25 cellular contexts compared by ENCODE assay signal in the genomic region with DNA sequence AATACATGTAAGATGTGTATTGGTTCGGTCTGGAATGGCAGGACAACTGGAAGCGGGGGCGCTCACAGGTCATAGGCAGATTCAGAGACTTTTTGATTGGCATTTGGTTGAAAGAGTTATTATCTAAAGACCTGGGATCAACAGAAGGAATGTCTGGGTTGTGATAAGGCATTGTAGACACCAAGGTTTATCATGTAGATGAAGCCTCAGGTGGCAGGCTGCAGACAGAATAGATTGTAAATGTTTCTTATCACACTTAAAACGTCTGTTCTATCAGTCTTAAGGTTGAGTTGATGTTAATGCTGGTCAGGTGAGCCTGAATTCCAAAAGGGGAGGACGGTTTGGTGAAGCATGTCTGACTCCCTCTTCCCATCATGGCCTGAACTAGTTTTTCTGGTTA.
DNase-seq lines count a peak whose midpoint lies in the region; ATAC-seq, FAIRE-seq and TF ChIP-seq lines count a peak whose summit lies in the region.
"Had no signal": no experiment of that assay in that cellular context is flagged by ENCODE, and none has a peak within 500 bp of the region (broad histone marks: within the 10 kb centered on the region; RNA-seq: fewer than 3 reads in every experiment).

No MANE protein-coding gene starts in this region.

- peak overlapping the region; percentile 95 to 99 (median 99) for H3K27ac Mint-ChIP-seq in CD14-positive monocyte
- peak overlapping the region; percentile 32 for H3K27ac Mint-ChIP-seq in neural crest cell (ENCODE audit: unreplicated experiment)
- H3K27ac Mint-ChIP-seq: CD4-positive, alpha-beta memory T cell; HFFc6 had no signal

- H3K4me3 Mint-ChIP-seq in CD14-positive monocyte (peak overlapping the region in 1 of 2 donors; percentile 64), neural crest cell (no peak overlapping the region)
- H3K4me3 Mint-ChIP-seq: CD4-positive, alpha-beta memory T cell; HFFc6 had no signal

- peaks cover 5 to 13% (median 11%) of the 10 kb centered on the region in 7 donors for H3K9me3 Mint-ChIP-seq in CD14-positive monocyte
- peaks cover 8% of the 10 kb centered on the region for H3K9me3 Mint-ChIP-seq in neural crest cell

- intact Hi-C loops in CD14-positive monocyte (cut with micrococcal nuclease) (loop anchor here (2.0 to 5.0 kb wide), 5 partner anchors 20 to 192 kb away; no protein-coding TSS in a partner anchor), stomach (cut with DNase I; ENCODE audit: low total_unique reads) (no loop called here)

- no peaks in the 10 kb centered on the region for H4K20me1 ChIP-seq in Karpas-422 (ENCODE audit: insufficient read depth, low read depth, low read length)
- H4K20me1 ChIP-seq: BLaER1 had no signal

- WGBS in stomach, 5 donors, result 71 to 86% (median 78%) methylated on average over 5 of the region's 5 CpGs

- peaks cover 68% of the 10 kb centered on the region for H3K4me1 Mint-ChIP-seq in CD14-positive monocyte
- H3K4me1 Mint-ChIP-seq in neural crest cell, result peaks cover 12% of the 10 kb centered on the region

- TF ChIP-seq EP300 in stomach (IDR thresholded peaks at IDR 0.05), result no peak

- H3K27ac ChIP-seq in Karpas-422 (ENCODE audit: low read length) (peak overlapping the region; percentile 97), stomach (no peak overlapping the region)
- H3K27ac ChIP-seq: BLaER1, KMS-11 had no signal

- H3K36me3 Mint-ChIP-seq in CD14-positive monocyte, result peaks cover 18 to 40% of the 10 kb centered on the region in 2 donors
- H3K36me3 Mint-ChIP-seq in neural crest cell (ENCODE audit: low read depth), result no peaks in the 10 kb centered on the region
- H3K36me3 Mint-ChIP-seq: CD4-positive, alpha-beta memory T cell had no signal

- DNase-seq in CD14-positive monocyte (ENCODE audit: low spot score) (no peak), Karpas-422 (no peak), bronchial epithelial cell (ENCODE audit: low read depth) (no peak), neural crest cell (ENCODE audit: low read depth, low spot score) (no peak), stomach (no peak)
- DNase-seq in activated CD4-positive, CD25-positive, alpha-beta regulatory T cell treated with anti-CD3 and anti-CD28 coated beads, Interleukin-2, amount 50 U/mL, for 72 hours, result no peak
- DNase-seq: CD4-positive, alpha-beta memory T cell; COR-L47; GOT3; HFFc6; NCI-H1048; NCI-H1417; NCI-H1694; NCI-H2029 treated with DMSO at 0.1 percent for 48 hours; NCI-H510A; NCI-H69; SIG-M5; SK-N-SH; SW 1271 had no signal

- peaks cover 1 to 6% (median 2%) of the 10 kb centered on the region in 3 donors for H3K27me3 Mint-ChIP-seq in CD14-positive monocyte (ENCODE audit: low read depth in 3 of 3)
- H3K27me3 Mint-ChIP-seq in neural crest cell (ENCODE audit: low read depth), result no peaks in the 10 kb centered on the region

- H3K27me3 ChIP-seq in Karpas-422 (ENCODE audit: low read length) (no peaks in the 10 kb centered on the region), bronchial epithelial cell (ENCODE audit: control insufficient read depth, insufficient read depth, low read length) (peaks cover 2% of the 10 kb centered on the region), stomach (no peaks in the 10 kb centered on the region)
- H3K27me3 ChIP-seq: BLaER1 had no signal

- no peak for ATAC-seq in GM21717 (IDR thresholded peaks at IDR 0.05; ENCODE audit: unreplicated experiment)

- H3K79me2 ChIP-seq in Karpas-422 (ENCODE audit: low read length), result no peaks in the 10 kb centered on the region

- peaks cover 88% of the 10 kb centered on the region for H3K4me1 ChIP-seq in Karpas-422 (ENCODE audit: low read length)
- H3K4me1 ChIP-seq in stomach, result peaks cover 6 to 13% (median 9%) of the 10 kb centered on the region in 4 donors
- H3K4me1 ChIP-seq: HAP-1 had no signal

- peak overlapping the region; percentile 66 for H3K4me2 ChIP-seq in Karpas-422 (ENCODE audit: low read depth, low read length, poor library complexity, severe bottlenecking)
- H3K4me2 ChIP-seq: KMS-11, SK-N-SH had no signal

- H3K9me2 ChIP-seq in Karpas-422 (replicated peaks; ENCODE audit: insufficient read depth, low read length), result no peaks in the 10 kb centered on the region
- H3K9me2 ChIP-seq: SK-N-SH had no signal

- peak overlapping the region; percentile 56 for H3K9ac ChIP-seq in Karpas-422 (ENCODE audit: low read length)
- H3K9ac ChIP-seq: BLaER1, KMS-11, SK-N-SH had no signal

- H3K9me3 ChIP-seq in Karpas-422 (ENCODE audit: low read length) (no peaks in the 10 kb centered on the region), stomach (peaks cover 0 to 12% (median 7%) of the 10 kb centered on the region in 4 donors)
- H3K9me3 ChIP-seq: HAP-1, SK-N-SH had no signal

- FAIRE-seq in bronchial epithelial cell (lab: Jason Lieb, UNC), result peak; percentile 68
- FAIRE-seq: HTR-8/SVneo, RCC 7860 had no signal

- no peak overlapping the region for H2AFZ ChIP-seq in Karpas-422 (ENCODE audit: low read length)

- H3K4me3 ChIP-seq in Karpas-422 (ENCODE audit: low read length) (peak overlapping the region; percentile 33; the same call in 1 of the 2 replicates), bronchial epithelial cell (ENCODE audit: low read depth, low read length) (no peak overlapping the region), stomach (no peak overlapping the region)
- H3K4me3 ChIP-seq: BLaER1, HAP-1 had no signal

- TF ChIP-seq POLR2A in stomach (IDR thresholded peaks at IDR 0.05), result no peak

- TF ChIP-seq CTCF in CD14-positive monocyte (IDR thresholded peaks at IDR 0.05), result no peak
- TF ChIP-seq CTCF in bronchial epithelial cell (IDR thresholded peaks at IDR 0.05; ENCODE audit: insufficient read depth, low read length, severe bottlenecking), result no peak
- no peak for TF ChIP-seq CTCF in neural crest cell (conservative IDR thresholded peaks at IDR 0.05)
- TF ChIP-seq CTCF in stomach (IDR thresholded peaks at IDR 0.05), result no peak

- H3K36me3 ChIP-seq in Karpas-422 (ENCODE audit: insufficient read depth, low read length) (no peaks in the 10 kb centered on the region), bronchial epithelial cell (ENCODE audit: control insufficient read depth, insufficient read depth, low read length) (no peaks in the 10 kb centered on the region), stomach (no peaks in the 10 kb centered on the region)
- H3K36me3 ChIP-seq: BLaER1, HAP-1 had no signal
